20 cellular contexts compared by ENCODE assay signal in the genomic region with DNA sequence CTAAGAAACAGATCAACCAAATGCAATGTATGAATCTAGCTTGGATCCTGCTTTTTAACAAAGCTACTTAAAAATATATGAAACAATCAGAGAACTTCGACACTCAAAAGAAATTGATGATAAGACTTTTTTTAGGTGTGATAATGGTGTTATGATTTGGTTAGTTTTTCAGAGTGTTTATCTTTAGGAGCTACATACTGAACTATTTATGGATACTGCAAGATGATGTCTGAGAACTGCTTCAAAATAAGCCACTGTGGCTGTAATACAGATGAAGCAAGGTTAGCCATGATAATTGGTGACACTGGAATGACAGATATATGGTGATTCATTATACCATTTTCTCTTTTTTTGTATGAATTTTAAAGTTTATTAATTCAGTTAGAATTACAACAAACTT. TPM values are rescaled to one million over a fixed set of nuclear protein-coding genes. Genes with fewer than 3 reads are reported as not detected.
DNase-seq lines count a peak whose midpoint lies in the region; ATAC-seq, FAIRE-seq and TF ChIP-seq lines count a peak whose summit lies in the region.
"Had no signal": no experiment of that assay in that cellular context is flagged by ENCODE, and none has a peak within 500 bp of the region (broad histone marks: within the 10 kb centered on the region; RNA-seq: fewer than 3 reads in every experiment).

No MANE protein-coding gene starts in this region.

- peak overlapping the region; percentile 66 for H3K27ac Mint-ChIP-seq in osteocyte (ENCODE audit: unreplicated experiment)
- H3K27ac Mint-ChIP-seq: CD8-positive, alpha-beta T cell had no signal

- FAIRE-seq in HepG2 (lab: Jason Lieb, UNC) = no peak
- FAIRE-seq in endothelial cell of umbilical vein (lab: Jason Lieb, UNC) = peak; percentile 33
- FAIRE-seq in HTR-8/SVneo (lab: Jason Lieb, UNC) = no peak

- H3K9me3 ChIP-seq in HepG2 (ENCODE audit: low read length) = no peaks in the 10 kb centered on the region
- no peaks in the 10 kb centered on the region for H3K9me3 ChIP-seq in right lobe of liver
- no peaks in the 10 kb centered on the region for H3K9me3 ChIP-seq in endothelial cell of umbilical vein (replicated peaks; ENCODE audit: control insufficient read depth, insufficient read depth, low read length)
- H3K9me3 ChIP-seq in breast epithelium = no peaks in the 10 kb centered on the region
- H3K9me3 ChIP-seq: HAP-1, MG63 had no signal

- H4K20me1 ChIP-seq in HepG2 (ENCODE audit: insufficient read depth, low read length) (no peaks in the 10 kb centered on the region), endothelial cell of umbilical vein (replicated peaks; ENCODE audit: control insufficient read depth, extremely low read depth, insufficient read depth, low read length) (no peaks in the 10 kb centered on the region)
- H4K20me1 ChIP-seq: BLaER1 treated with 17β-estradiol and CSF1 and Interleukin-3, amounts not matched to agents 10 nM and 100 nM had no signal

- peaks cover 37% of the 10 kb centered on the region for H3K4me1 Mint-ChIP-seq in osteocyte (ENCODE audit: unreplicated experiment)

- dilution Hi-C loops in endothelial cell of umbilical vein (cut with MboI; ENCODE audit: extremely low pct_ligation_motif_present, low sequenced_read_pairs) = no loop called here

- no peak for TF ChIP-seq POLR2A in HepG2 (IDR thresholded peaks at IDR 0.05; ENCODE audit: insufficient read depth in 1 of 2, low read depth in 2 of 2, low read length in 2 of 2)
- no peak for TF ChIP-seq POLR2A in right lobe of liver (IDR thresholded peaks at IDR 0.05)
- no peak for TF ChIP-seq POLR2A in endothelial cell of umbilical vein (IDR thresholded peaks at IDR 0.05; ENCODE audit: low read depth, low read length)
- no peak for TF ChIP-seq POLR2A in breast epithelium (IDR thresholded peaks at IDR 0.05)

- H3K9me3 Mint-ChIP-seq in osteocyte (ENCODE audit: unreplicated experiment) = no peaks in the 10 kb centered on the region

- CTCF ChIA-PET in HepG2 (lab: Yijun Ruan, JAX; ENCODE audit: low intra/inter-chr PET ratio, low total read pairs) = interaction anchor here (0.6 kb wide), 1 partner anchor 280 kb away, joined by 3 read pairs; no protein-coding TSS in a partner anchor
- CTCF ChIA-PET in endothelial cell of umbilical vein (lab: Charles Lee) = interaction anchor here (1.7 kb wide), 1 partner anchor 12 kb away, joined by 4 read pairs; no protein-coding TSS in a partner anchor

- H3K9me1 ChIP-seq in endothelial cell of umbilical vein (replicated peaks; ENCODE audit: control insufficient read depth, extremely low read depth, insufficient read depth, low read length) = no peaks in the 10 kb centered on the region

- H3K79me2 ChIP-seq in HepG2 (ENCODE audit: insufficient read depth, low read length) (no peaks in the 10 kb centered on the region), endothelial cell of umbilical vein (ENCODE audit: control insufficient read depth, insufficient read depth, low read length) (no peaks in the 10 kb centered on the region)

- H3K4me3 ChIP-seq in HepG2 (replicated peaks in 1 of 3; ENCODE audit: insufficient read depth in 1 of 3, low read depth in 2 of 3, low read length in 3 of 3) = no peak overlapping the region
- H3K4me3 ChIP-seq in right lobe of liver = no peak overlapping the region
- no peak overlapping the region for H3K4me3 ChIP-seq in endothelial cell of umbilical vein (replicated peaks in 1 of 3; ENCODE audit: insufficient read depth in 1 of 3, low read depth in 1 of 3, low read length in 3 of 3)
- no peak overlapping the region for H3K4me3 ChIP-seq in breast epithelium
- H3K4me3 ChIP-seq: BLaER1 treated with 17β-estradiol and CSF1 and Interleukin-3, amounts not matched to agents 10 nM and 100 nM; HAP-1; MG63 had no signal

- no peak for TF ChIP-seq RAD21 in HepG2 (CRISPR knock-in tag; IDR thresholded peaks at IDR 0.05)

- ATAC-seq in HepG2 = no peak
- no peak for ATAC-seq in right lobe of liver
- ATAC-seq: CD8-positive, alpha-beta T cell had no signal

- POLR2A ChIA-PET in HepG2 (lab: Yijun Ruan, JAX) (no interaction called here), endothelial cell of umbilical vein (lab: Charles Lee) (no interaction called here)

- TF ChIP-seq CTCF in HepG2 (CRISPR knock-in tag; IDR thresholded peaks at IDR 0.05) (no peak), right lobe of liver (IDR thresholded peaks at IDR 0.05) (no peak), endothelial cell of umbilical vein (IDR thresholded peaks at IDR 0.05; ENCODE audit: extremely low read depth in 1 of 2, insufficient read depth in 1 of 2, low read depth in 1 of 2, low read length in 2 of 2) (no peak), osteocyte (IDR thresholded peaks at IDR 0.05) (no peak), breast epithelium (IDR thresholded peaks at IDR 0.05) (no peak)

- in situ Hi-C loops in HepG2 (cut with HindIII; ENCODE audit: extremely low pct_ligation_motif_present, low pct_unique_long_range_greater_than_20kb) = no loop called here

- TF ChIP-seq EP300 in HepG2 (IDR thresholded peaks at IDR 0.05; ENCODE audit: low read depth in 2 of 2, low read length in 2 of 2) = no peak
- TF ChIP-seq EP300 in HepG2 (CRISPR knock-in tag; IDR thresholded peaks at IDR 0.05; ENCODE audit: borderline replicate concordance) = no peak

- no peaks in the 10 kb centered on the region for H3K36me3 ChIP-seq in HepG2 (replicated peaks in 1 of 2; ENCODE audit: control insufficient read depth in 1 of 2, insufficient read depth in 2 of 2, low read length in 2 of 2)
- H3K36me3 ChIP-seq in right lobe of liver = no peaks in the 10 kb centered on the region
- no peaks in the 10 kb centered on the region for H3K36me3 ChIP-seq in endothelial cell of umbilical vein (ENCODE audit: control insufficient read depth in 2 of 2, extremely low read depth in 1 of 2, insufficient read depth in 2 of 2, low read length in 2 of 2)
- H3K36me3 ChIP-seq in breast epithelium = no peaks in the 10 kb centered on the region

- H3K4me3 Mint-ChIP-seq in osteocyte (ENCODE audit: unreplicated experiment) = no peak overlapping the region
- H3K4me3 Mint-ChIP-seq: CD8-positive, alpha-beta T cell had no signal

- intact Hi-C loops in HepG2 (cut with micrococcal nuclease; ENCODE audit: unreplicated experiment) (loop anchor here (10.0 kb wide), 1 partner anchor 65 kb away; no protein-coding TSS in a partner anchor), right lobe of liver (cut with DNase I) (no loop called here), endothelial cell of umbilical vein (cut with micrococcal nuclease) (no loop called here), breast epithelium (cut with DNase I; ENCODE audit: low total_unique reads) (no loop called here)

- H3K9ac ChIP-seq in HepG2 (ENCODE audit: insufficient read depth, low read depth, low read length) (no peak overlapping the region), endothelial cell of umbilical vein (replicated peaks; ENCODE audit: extremely low read depth, insufficient read depth, low read length) (no peak overlapping the region)
- H3K9ac ChIP-seq: BLaER1 treated with 17β-estradiol and CSF1 and Interleukin-3, amounts not matched to agents 10 nM and 100 nM had no signal

- WGBS in HepG2 (ENCODE audit: low lambda C conversion rate) = 96% methylated on average over 1 of the region's 1 CpG
- 73% methylated on average over 1 of the region's 1 CpG for WGBS in right lobe of liver (ENCODE audit: insufficient coverage, low coverage, low lambda C conversion rate, missing lambda C conversion rate)

- H3K4me2 ChIP-seq in HepG2 (ENCODE audit: low read depth, low read length) (no peak overlapping the region), endothelial cell of umbilical vein (ENCODE audit: insufficient read depth, low read length) (no peak overlapping the region)
- H3K4me2 ChIP-seq: BLaER1 treated with 17β-estradiol and CSF1 and Interleukin-3, amounts not matched to agents 10 nM and 100 nM had no signal

- H3K36me3 Mint-ChIP-seq in osteocyte (ENCODE audit: unreplicated experiment) = no peaks in the 10 kb centered on the region

- no peak overlapping the region for H2AFZ ChIP-seq in HepG2 (ENCODE audit: low read length)
- no peak overlapping the region for H2AFZ ChIP-seq in endothelial cell of umbilical vein (ENCODE audit: low read depth, low read length)

- no peaks in the 10 kb centered on the region for H3K27me3 ChIP-seq in HepG2 (ENCODE audit: control insufficient read depth in 1 of 2, insufficient read depth in 2 of 2, low read length in 2 of 2)
- H3K27me3 ChIP-seq in right lobe of liver = no peaks in the 10 kb centered on the region
- no peaks in the 10 kb centered on the region for H3K27me3 ChIP-seq in endothelial cell of umbilical vein (ENCODE audit: control insufficient read depth in 2 of 2, insufficient read depth in 2 of 2, low read length in 2 of 2)
- no peaks in the 10 kb centered on the region for H3K27me3 ChIP-seq in breast epithelium
- H3K27me3 ChIP-seq: BLaER1 treated with 17β-estradiol and CSF1 and Interleukin-3, amounts not matched to agents 10 nM and 100 nM; MG63 had no signal

- BruUV-seq in HepG2 (replicated peaks; lab: Mats Ljungman, UMichigan) (no TSS peak), endothelial cell of umbilical vein (replicated peaks; lab: Mats Ljungman, UMichigan) (no TSS peak)

- H3K27ac ChIP-seq in HepG2 (ENCODE audit: extremely low read length, insufficient read depth, low read length) = no peak overlapping the region
- H3K27ac ChIP-seq in right lobe of liver = no peak overlapping the region
- H3K27ac ChIP-seq in endothelial cell of umbilical vein (ENCODE audit: insufficient read depth, low read depth, low read length) = no peak overlapping the region
- peak overlapping the region in 1 of 2 donors; percentile 73 for H3K27ac ChIP-seq in breast epithelium
- H3K27ac ChIP-seq: BLaER1 treated with 17β-estradiol and CSF1 and Interleukin-3, amounts not matched to agents 10 nM and 100 nM had no signal

- H3K27me3 Mint-ChIP-seq in osteocyte (ENCODE audit: unreplicated experiment) = no peaks in the 10 kb centered on the region

- DNase-seq in HepG2 (ENCODE audit: low spot score) = no peak
- DNase-seq in right lobe of liver = no peak
- no peak for DNase-seq in endothelial cell of umbilical vein (ENCODE audit: low read depth, low spot score)
- no peak for DNase-seq in osteocyte (ENCODE audit: extremely low spot score, unreplicated experiment)
- DNase-seq in HTR-8/SVneo (ENCODE audit: insufficient read length, low spot score) = no peak
- DNase-seq in EL = no peak
- DNase-seq in breast epithelium (ENCODE audit: low spot score in 2 of 2) = no peak
- DNase-seq: Calu3; CD8-positive, alpha-beta T cell; IMR-90; Kasumi-1; MG63; NCI-H1048; NCI-H1436; NCI-H1930; NCI-H226; NCI-H524; NCI-H82 had no signal

- H3K4me1 ChIP-seq in HepG2 (ENCODE audit: insufficient read depth, low read length) (peaks cover 17% of the 10 kb centered on the region), right lobe of liver (no peaks in the 10 kb centered on the region), endothelial cell of umbilical vein (ENCODE audit: control insufficient read depth, extremely low read depth, insufficient read depth, low read length) (no peaks in the 10 kb centered on the region), breast epithelium (no peaks in the 10 kb centered on the region)
- H3K4me1 ChIP-seq: BLaER1 treated with 17β-estradiol and CSF1 and Interleukin-3, amounts not matched to agents 10 nM and 100 nM; HAP-1 had no signal

RNA-seq across cellular contexts. Expression of a gene that starts 14.2 kb away (rescaled TPM):
- total RNA-seq in HepG2 (2016; rRNA removed; fragmentation: Illumina TruSeq; extraction: Trizol) (8.1 and 13.4 TPM in 2 replicates), right lobe of liver (1 to 10 TPM in 4 of 6 experiments, under 1 TPM in 2; 0.74 to 1.6 (median 1.1) TPM), endothelial cell of umbilical vein (17.1 and 17.5 TPM in 2 replicates), osteocyte (16.5 and 18.7 TPM in 2 replicates), breast epithelium (10 to 100 TPM; 15.5 to 54.7 (median 39.2) TPM)
- 2.1 and 2.4 TPM in 2 replicates for total RNA-seq in HepG2 (2016; cell fraction: cytosol; rRNA removed; fragmentation: Illumina TruSeq; extraction: Trizol; ENCODE audit: low read depth)
- 8.6 and 12.8 TPM in 2 replicates for total RNA-seq in HepG2 (2016; cell fraction: insoluble cytoplasmic fraction; rRNA removed; fragmentation: Illumina TruSeq; extraction: Trizol)
- 2.4 and 4.2 TPM in 2 replicates for total RNA-seq in HepG2 (2016; cell fraction: membrane; rRNA removed; fragmentation: Illumina TruSeq; extraction: Trizol)
- total RNA-seq in HepG2 (2016; cell fraction: nucleus; rRNA removed; fragmentation: Illumina TruSeq; extraction: Trizol) = 5.9 and 7.9 TPM in 2 replicates
- polyA plus RNA-seq in HepG2 (2011; rRNA removed) (14.0 and 15.9 TPM in 2 replicates), endothelial cell of umbilical vein (11.7 and 13.6 TPM in 2 replicates)
- 11.2 and 13.4 TPM in 2 replicates for polyA plus RNA-seq in HepG2 (2011; cell fraction: cytosol; rRNA removed)
- polyA plus RNA-seq in HepG2 (2011; cell fraction: nucleus; rRNA removed) = 11.2 and 11.4 TPM in 2 replicates
- polyA plus RNA-seq in HepG2 (2012) = 6.6 and 9.2 TPM in 2 replicates
- 0.85 and 0.88 TPM in 2 replicates for polyA plus RNA-seq in HepG2 (2016; cell fraction: cytosol; fragmentation: Illumina TruSeq; extraction: Trizol; ENCODE audit: low read depth)
- polyA plus RNA-seq in HepG2 (2016; cell fraction: insoluble cytoplasmic fraction; fragmentation: Illumina TruSeq; extraction: Trizol; ENCODE audit: low read depth) = 7.8 and 9.3 TPM in 2 replicates
- polyA plus RNA-seq in HepG2 (2016; cell fraction: membrane; fragmentation: Illumina TruSeq; extraction: Trizol; ENCODE audit: low read depth) = 1.2 and 1.6 TPM in 2 replicates
- polyA plus RNA-seq in HepG2 (2016; cell fraction: nucleus; fragmentation: Illumina TruSeq; extraction: Trizol; ENCODE audit: insufficient read depth, low read depth) = 5.5 and 6.6 TPM in 2 replicates
- 16.6 and 20.1 TPM in 2 replicates for polyA minus RNA-seq in HepG2 (2011; rRNA and poly(A)+ RNA removed; ENCODE audit: low replicate concordance)
- polyA minus RNA-seq in HepG2 (2011; cell fraction: cytosol; rRNA and poly(A)+ RNA removed) = 11.6 and 12.2 TPM in 2 replicates
- 21.9 and 31.0 TPM in 2 replicates for polyA minus RNA-seq in HepG2 (2011; cell fraction: nucleus; rRNA and poly(A)+ RNA removed)
- 13.3 and 13.4 TPM in 2 replicates for polyA plus RNA-seq in endothelial cell of umbilical vein (2011; cell fraction: cytosol; rRNA removed)
- polyA plus RNA-seq in endothelial cell of umbilical vein (2011; cell fraction: nucleus; rRNA removed) = 25.2 and 27.8 TPM in 2 replicates
- 13.2 and 19.3 TPM in 2 replicates for polyA plus RNA-seq in endothelial cell of umbilical vein (2012)
- 19.9 and 21.6 TPM in 2 replicates for polyA minus RNA-seq in endothelial cell of umbilical vein
- 6.5 TPM for polyA minus RNA-seq in endothelial cell of umbilical vein (2011; cell fraction: cytosol; rRNA and poly(A)+ RNA removed)
- polyA minus RNA-seq in endothelial cell of umbilical vein (2011; cell fraction: nucleus; rRNA and poly(A)+ RNA removed) = 20.1 and 32.8 TPM in 2 replicates

RNA-seq across cellular contexts. Expression of a gene that starts 42.4 kb away (rescaled TPM):
- total RNA-seq in HepG2 (2016; rRNA removed; fragmentation: Illumina TruSeq; extraction: Trizol) (119 and 195 TPM in 2 replicates), right lobe of liver (10 to 100 TPM; 10.7 to 16.3 (median 13.4) TPM), endothelial cell of umbilical vein (49.7 and 50.3 TPM in 2 replicates), osteocyte (44.6 and 45.7 TPM in 2 replicates), breast epithelium (10 to 100 TPM; 24.0 to 53.4 (median 35.4) TPM)
- total RNA-seq in HepG2 (2016; cell fraction: cytosol; rRNA removed; fragmentation: Illumina TruSeq; extraction: Trizol; ENCODE audit: low read depth) = 26.9 and 29.9 TPM in 2 replicates
- 113 and 190 TPM in 2 replicates for total RNA-seq in HepG2 (2016; cell fraction: insoluble cytoplasmic fraction; rRNA removed; fragmentation: Illumina TruSeq; extraction: Trizol)
- total RNA-seq in HepG2 (2016; cell fraction: membrane; rRNA removed; fragmentation: Illumina TruSeq; extraction: Trizol) = 28.6 and 35.3 TPM in 2 replicates
- total RNA-seq in HepG2 (2016; cell fraction: nucleus; rRNA removed; fragmentation: Illumina TruSeq; extraction: Trizol) = 57.8 and 63.9 TPM in 2 replicates
- polyA plus RNA-seq in HepG2 (2011; rRNA removed) (27.9 and 45.4 TPM in 2 replicates), endothelial cell of umbilical vein (18.3 and 27.4 TPM in 2 replicates)
- polyA plus RNA-seq in HepG2 (2011; cell fraction: cytosol; rRNA removed) = 17.0 and 24.6 TPM in 2 replicates
- polyA plus RNA-seq in HepG2 (2011; cell fraction: nucleus; rRNA removed) = 6.3 and 7.8 TPM in 2 replicates
- polyA plus RNA-seq in HepG2 (2012) = 35.8 and 57.9 TPM in 2 replicates
- polyA plus RNA-seq in HepG2 (2016; cell fraction: cytosol; fragmentation: Illumina TruSeq; extraction: Trizol; ENCODE audit: low read depth) = 11.2 and 12.2 TPM in 2 replicates
- 188 and 191 TPM in 2 replicates for polyA plus RNA-seq in HepG2 (2016; cell fraction: insoluble cytoplasmic fraction; fragmentation: Illumina TruSeq; extraction: Trizol; ENCODE audit: low read depth)
- polyA plus RNA-seq in HepG2 (2016; cell fraction: membrane; fragmentation: Illumina TruSeq; extraction: Trizol; ENCODE audit: low read depth) = 15.8 and 17.3 TPM in 2 replicates
- polyA plus RNA-seq in HepG2 (2016; cell fraction: nucleus; fragmentation: Illumina TruSeq; extraction: Trizol; ENCODE audit: insufficient read depth, low read depth) = 62.1 and 66.9 TPM in 2 replicates
- 10.4 and 22.1 TPM in 2 replicates for polyA minus RNA-seq in HepG2 (2011; rRNA and poly(A)+ RNA removed; ENCODE audit: low replicate concordance)
- polyA minus RNA-seq in HepG2 (2011; cell fraction: cytosol; rRNA and poly(A)+ RNA removed) = 18.1 and 25.5 TPM in 2 replicates
- polyA minus RNA-seq in HepG2 (2011; cell fraction: nucleus; rRNA and poly(A)+ RNA removed) = 22.9 and 24.2 TPM in 2 replicates
- polyA plus RNA-seq in endothelial cell of umbilical vein (2011; cell fraction: cytosol; rRNA removed) = 41.8 and 46.4 TPM in 2 replicates
- 21.2 and 29.5 TPM in 2 replicates for polyA plus RNA-seq in endothelial cell of umbilical vein (2011; cell fraction: nucleus; rRNA removed)
- polyA plus RNA-seq in endothelial cell of umbilical vein (2012) = 43.6 and 68.2 TPM in 2 replicates
- 24.3 and 25.1 TPM in 2 replicates for polyA minus RNA-seq in endothelial cell of umbilical vein
- 29.2 TPM for polyA minus RNA-seq in endothelial cell of umbilical vein (2011; cell fraction: cytosol; rRNA and poly(A)+ RNA removed)
- polyA minus RNA-seq in endothelial cell of umbilical vein (2011; cell fraction: nucleus; rRNA and poly(A)+ RNA removed) = 17.6 and 29.7 TPM in 2 replicates
